ENCODE assay signal across 6 cellular contexts in genomic region chr15:97688886-97689285, GRCh38.
"Had no signal": no experiment of that assay in that cellular context is flagged by ENCODE, and none has a peak within 500 bp of the region (broad histone marks: within the 10 kb centered on the region; RNA-seq: fewer than 3 reads in every experiment).

No MANE protein-coding gene starts in this region.

- DNase-seq: GM23248, GOT3, H7, IMR-90, KBM-7 had no signal

- ATAC-seq: HCT116 had no signal
